ENCODE assay signal across 18 cellular contexts in the genomic region with DNA sequence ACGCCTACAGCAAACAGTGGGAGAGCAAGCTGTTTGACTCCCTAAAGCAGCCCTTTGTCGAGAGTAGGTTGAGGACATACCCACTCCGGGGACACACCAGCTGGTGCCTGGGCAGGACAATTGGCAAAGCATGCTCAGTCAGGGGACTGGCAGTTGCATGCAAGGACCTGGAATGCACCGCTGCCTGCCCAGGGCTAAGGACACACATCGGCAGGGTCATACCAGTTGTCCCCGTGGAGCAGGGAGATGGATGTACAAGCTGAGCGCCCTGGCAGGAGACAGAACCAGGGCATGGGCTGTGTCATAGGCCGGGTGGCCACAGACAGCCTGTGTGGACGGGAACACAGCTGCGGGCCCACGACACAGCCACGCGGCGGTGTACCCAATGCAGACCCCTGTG. TPM values are rescaled to one million over a fixed set of nuclear protein-coding genes. Genes with fewer than 3 reads are reported as not detected.
DNase-seq lines count a peak whose midpoint lies in the region; ATAC-seq, FAIRE-seq and TF ChIP-seq lines count a peak whose summit lies in the region.
"Had no signal": no experiment of that assay in that cellular context is flagged by ENCODE, and none has a peak within 500 bp of the region (broad histone marks: within the 10 kb centered on the region; RNA-seq: fewer than 3 reads in every experiment).

No MANE protein-coding gene starts in this region.

- H3K9ac ChIP-seq in K562 (ENCODE audit: insufficient read depth in 1 of 2, low read depth in 2 of 2, low read length in 2 of 2) (0 out of 4 replicates have a peak overlapping the region, but pooled peaks of 1 of the 2 experiments have one; percentile 11), skeletal muscle satellite cell (ENCODE audit: low read depth, low read length) (peak overlapping the region; percentile 50)
- H3K9ac ChIP-seq: KMS-11 had no signal

- H3K4me3 ChIP-seq in K562 (no peak overlapping the region), skeletal muscle satellite cell (ENCODE audit: low read length) (no peak overlapping the region)
- H3K4me3 ChIP-seq: BLaER1 treated with 17β-estradiol and CSF1 and Interleukin-3, amounts not matched to agents 10 nM and 100 nM had no signal

- no peak for TF ChIP-seq RAD21 in K562 (CRISPR knock-in tag; conservative IDR thresholded peaks at IDR 0.05 in 1 of 2, IDR thresholded peaks at IDR 0.05 in 1 of 2)

- H3K9me1 ChIP-seq in K562 (ENCODE audit: control insufficient read depth, insufficient read depth, low read length), result no peaks in the 10 kb centered on the region

- TF ChIP-seq CTCF in RWPE1 (conservative IDR thresholded peaks at IDR 0.05; ENCODE audit: low read depth) (no peak), K562 (IDR thresholded peaks at IDR 0.05 in 2 of 3, conservative IDR thresholded peaks at IDR 0.05 in 1 of 3; ENCODE audit: insufficient read depth in 2 of 3, low read depth in 1 of 3, low read length in 3 of 3) (no peak)

- DNase-seq in RWPE1 (ENCODE audit: low spot score) (no peak), K562 (ENCODE audit: extremely low read depth in 1 of 4, low spot score in 3 of 4) (no peak), myocyte (ENCODE audit: low read depth) (peak; percentile 98), HEK293T (ENCODE audit: extremely low spot score) (no peak)
- no peak for DNase-seq in natural killer cell treated with Interleukin-12 subunit alpha and Interleukin-12 subunit beta and Interleukin-15 and Interleukin-18, amount 100 ng/mL, for 72 hours (ENCODE audit: low spot score)
- DNase-seq: CD8-positive, alpha-beta T cell; GOT3; MV-4-11; NCI-H187 treated with DMSO at 0.1 percent for 48 hours; NCI-H2227 treated with DMSO at 0.1 percent for 48 hours; NCI-H82 had no signal

- in situ Hi-C loops in K562 (cut with MboI), result no loop called here

- no peak overlapping the region for H3K4me3 Mint-ChIP-seq in natural killer cell treated with Interleukin-12 subunit alpha and Interleukin-12 subunit beta and Interleukin-15 and Interleukin-18, amount 100 ng/mL, for 72 hours
- H3K4me3 Mint-ChIP-seq: CD8-positive, alpha-beta T cell had no signal

- peaks cover 14% of the 10 kb centered on the region for H4K20me1 ChIP-seq in K562 (replicated peaks; ENCODE audit: control insufficient read depth, insufficient read depth, low read length)
- H4K20me1 ChIP-seq: BLaER1 treated with 17β-estradiol and CSF1 and Interleukin-3, amounts not matched to agents 10 nM and 100 nM had no signal

- no peak overlapping the region for H3K4me2 ChIP-seq in K562 (ENCODE audit: insufficient read depth, low read length)
- H3K4me2 ChIP-seq in skeletal muscle satellite cell (ENCODE audit: low read length), result no peak overlapping the region
- H3K4me2 ChIP-seq: BLaER1 treated with 17β-estradiol and CSF1 and Interleukin-3, amounts not matched to agents 10 nM and 100 nM; KMS-11 had no signal

- CTCF ChIA-PET in RWPE1 (lab: Yijun Ruan, JAX) (interaction anchor here (0.8 kb wide), 2 partner anchors 17 to 138 kb away, joined by 3 read pairs; no protein-coding TSS in a partner anchor), K562 (lab: Yijun Ruan, JAX; ENCODE audit: low intra/inter-chr PET ratio) (no interaction called here), HEK293T (lab: Yijun Ruan, JAX) (no interaction called here)

- intact Hi-C loops in K562 (cut with micrococcal nuclease), result no loop called here

- ATAC-seq in K562, result no peak
- no peak for ATAC-seq in natural killer cell treated with Interleukin-12 subunit alpha and Interleukin-12 subunit beta and Interleukin-15 and Interleukin-18, amount 100 ng/mL, for 72 hours
- no peak for ATAC-seq in GM18868 (IDR thresholded peaks at IDR 0.05; ENCODE audit: unreplicated experiment)
- ATAC-seq: CD8-positive, alpha-beta T cell; HepG2 had no signal

- H3K36me3 Mint-ChIP-seq in natural killer cell treated with Interleukin-12 subunit alpha and Interleukin-12 subunit beta and Interleukin-15 and Interleukin-18, amount 100 ng/mL, for 72 hours, result no peaks in the 10 kb centered on the region
- H3K36me3 Mint-ChIP-seq: CD8-positive, alpha-beta T cell had no signal

- H3K4me1 Mint-ChIP-seq in natural killer cell treated with Interleukin-12 subunit alpha and Interleukin-12 subunit beta and Interleukin-15 and Interleukin-18, amount 100 ng/mL, for 72 hours (ENCODE audit: low read depth in 2 of 2), result no peaks in the 10 kb centered on the region

- H3K79me2 ChIP-seq in K562 (ENCODE audit: control insufficient read depth, insufficient read depth, low read length), result no peaks in the 10 kb centered on the region

- H3K36me3 ChIP-seq in K562 (ENCODE audit: control insufficient read depth, insufficient read depth, low read length), result no peaks in the 10 kb centered on the region
- H3K36me3 ChIP-seq in skeletal muscle satellite cell (ENCODE audit: insufficient read depth, low read length), result no peaks in the 10 kb centered on the region
- H3K36me3 ChIP-seq: BLaER1 treated with 17β-estradiol and CSF1 and Interleukin-3, amounts not matched to agents 10 nM and 100 nM had no signal

- H3K27ac ChIP-seq in RWPE1 (peak overlapping the region; percentile 91), K562 (ENCODE audit: extremely low read depth, low read depth, low read length) (no peak overlapping the region)
- H3K27ac ChIP-seq: KMS-11 had no signal

- POLR2A ChIA-PET in RWPE1 (lab: Yijun Ruan, JAX; ENCODE audit: low non-redundant PET) (no interaction called here), K562 (lab: Yijun Ruan, JAX) (interaction anchor here (0.7 kb wide), 1 partner anchor 26 kb away, joined by 5 read pairs; no protein-coding TSS in a partner anchor), HEK293T (lab: Yijun Ruan, JAX) (no interaction called here)

- no peak for TF ChIP-seq POLR2A in K562 (conservative IDR thresholded peaks at IDR 0.05)

- 1% methylated on average over 14 of the region's 14 CpGs for WGBS in K562 (ENCODE audit: insufficient coverage, low coverage, missing lambda C conversion rate)

- FAIRE-seq in K562 (lab: Jason Lieb, UNC), result no peak
- FAIRE-seq: D721Med, GM12891, HepG2 had no signal

- no peaks in the 10 kb centered on the region for H3K27me3 Mint-ChIP-seq in natural killer cell treated with Interleukin-12 subunit alpha and Interleukin-12 subunit beta and Interleukin-15 and Interleukin-18, amount 100 ng/mL, for 72 hours

- H2AFZ ChIP-seq in K562 (ENCODE audit: low read depth, low read length), result no peak overlapping the region

- BruUV-seq in K562 (replicated peaks; lab: Mats Ljungman, UMichigan), result no TSS peak

- no peaks in the 10 kb centered on the region for H3K9me3 Mint-ChIP-seq in natural killer cell treated with Interleukin-12 subunit alpha and Interleukin-12 subunit beta and Interleukin-15 and Interleukin-18, amount 100 ng/mL, for 72 hours
- H3K9me3 Mint-ChIP-seq: CD8-positive, alpha-beta T cell had no signal

- no peak for TF ChIP-seq EP300 in K562 (IDR thresholded peaks at IDR 0.05; ENCODE audit: low read length)

- H3K27me3 ChIP-seq in K562 (ENCODE audit: control insufficient read depth in 2 of 2, insufficient read depth in 2 of 2, low read length in 2 of 2) (peaks cover 19 to 74% of the 10 kb centered on the region in 2 experiments; a peak in 4 of 5 replicates), skeletal muscle satellite cell (ENCODE audit: control insufficient read depth, insufficient read depth, low read length) (peaks cover 5% of the 10 kb centered on the region)
- H3K27me3 ChIP-seq: BLaER1 treated with 17β-estradiol and CSF1 and Interleukin-3, amounts not matched to agents 10 nM and 100 nM had no signal

- H3K4me1 ChIP-seq in K562 (replicated peaks in 1 of 2; ENCODE audit: control insufficient read depth in 2 of 2, insufficient read depth in 2 of 2, low read length in 2 of 2) (peaks cover 0 to 16% of the 10 kb centered on the region in 2 experiments; a peak in 2 of 5 replicates), skeletal muscle satellite cell (ENCODE audit: control insufficient read depth, insufficient read depth, low read length) (peaks cover 34% of the 10 kb centered on the region)

- H3K27ac Mint-ChIP-seq in natural killer cell treated with Interleukin-12 subunit alpha and Interleukin-12 subunit beta and Interleukin-15 and Interleukin-18, amount 100 ng/mL, for 72 hours, result no peak overlapping the region
- H3K27ac Mint-ChIP-seq: CD8-positive, alpha-beta T cell had no signal

- H3K9me3 ChIP-seq in K562 (replicated peaks; ENCODE audit: control insufficient read depth, insufficient read depth, low read depth, low read length) (no peaks in the 10 kb centered on the region), skeletal muscle satellite cell (replicated peaks; ENCODE audit: low read length) (no peaks in the 10 kb centered on the region)
- H3K9me3 ChIP-seq: BLaER1 treated with 17β-estradiol and CSF1 and Interleukin-3, amounts not matched to agents 10 nM and 100 nM had no signal

TF ChIP-seq in HEK293T, 16 proteins besides CTCF, POLR2A, EP300 and RAD21:
- TF ChIP-seq SP1 (IDR thresholded peaks at IDR 0.05) (no peak), ARNT (IDR thresholded peaks at IDR 0.05) (no peak), L3MBTL2 (conservative IDR thresholded peaks at IDR 0.05) (no peak), BHLHE40 (IDR thresholded peaks at IDR 0.05; ENCODE audit: borderline replicate concordance) (no peak), HDGF (IDR thresholded peaks at IDR 0.05; ENCODE audit: borderline replicate concordance) (no peak)

RNA-seq across cellular contexts. Expression of a gene that starts 18.3 kb away (rescaled TPM):
- not detected in 2 replicates for total RNA-seq in K562 (2011; cell fraction: chromatin; rRNA removed; ENCODE audit: low replicate concordance)
- not detected in 2 replicates for total RNA-seq in K562 (2011; cell fraction: nucleolus; rRNA removed)
- total RNA-seq in K562 (2011; cell fraction: nucleoplasm; rRNA removed), result not detected in 2 replicates
- not detected in 2 replicates for total RNA-seq in K562 (2014; rRNA removed)
- total RNA-seq in K562 (2014; rRNA removed; fragmentation: Illumina TruSeq; extraction: Trizol), result not detected in 2 replicates
- total RNA-seq in K562 (2015; rRNA removed; fragmentation: Illumina TruSeq; extraction: Trizol), result not detected in 2 replicates
- total RNA-seq in K562 (2021), result 0.20 TPM in 2 replicates
- polyA plus RNA-seq in K562 (2011; rRNA removed), result not detected in 2 replicates
- 0.01 TPM in 1 of 2 replicates, not detected in the other for polyA plus RNA-seq in K562 (2011; cell fraction: cytosol; rRNA removed)
- not detected in 2 replicates for polyA plus RNA-seq in K562 (2011; cell fraction: nucleus; rRNA removed)
- polyA plus RNA-seq in K562 (2012), result 0.14 TPM in 1 of 2 replicates, not detected in the other
- polyA plus RNA-seq in K562 (2014; fragmentation: Illumina TruSeq; extraction: Trizol), result not detected in 2 replicates
- polyA plus RNA-seq in K562 (2014; fragmentation: Nextera tagmentation; extraction: Ambion mirVana), result not detected
- not detected in 2 replicates for polyA plus RNA-seq in K562 (2014; rRNA removed)
- polyA minus RNA-seq in K562 (2011; rRNA and poly(A)+ RNA removed), result not detected in 2 replicates
- not detected in 2 replicates for polyA minus RNA-seq in K562 (2011; cell fraction: cytosol; rRNA and poly(A)+ RNA removed)
- not detected in 2 replicates for polyA minus RNA-seq in K562 (2011; cell fraction: nucleus; rRNA and poly(A)+ RNA removed)
- total RNA-seq in myocyte, result 12.1 and 16.6 TPM in 2 replicates
- 141 TPM for polyA plus RNA-seq in myocyte (2012)
- total RNA-seq in skeletal muscle satellite cell (2012; rRNA removed), result 4.6 and 58.8 TPM in 2 replicates
- total RNA-seq in natural killer cell treated with Interleukin-12 subunit alpha and Interleukin-12 subunit beta and Interleukin-15 and Interleukin-18, amount 100 ng/mL, for 72 hours, result under 1 TPM in 1 of 2 donors, not detected in 1; 0.10 TPM
- total RNA-seq: CD8-positive, alpha-beta T cell had no signal

Comparison
In these comparisons a context has a peak if more than half of its experiments do, and no peak if none do; other contexts are left out.
1. RNA of a gene that starts 18.3 kb away (total RNA-seq): 12.1 to 16.6 TPM in myocyte; 0.10 TPM in natural killer cell treated with Interleukin-12 subunit alpha and Interleukin-12 subunit beta and Interleukin-15 and Interleukin-18, amount 100 ng/mL, for 72 hours and 0.20 TPM in K562; every median in the first group is over 10 times any median in the second.